In the genomic region with DNA sequence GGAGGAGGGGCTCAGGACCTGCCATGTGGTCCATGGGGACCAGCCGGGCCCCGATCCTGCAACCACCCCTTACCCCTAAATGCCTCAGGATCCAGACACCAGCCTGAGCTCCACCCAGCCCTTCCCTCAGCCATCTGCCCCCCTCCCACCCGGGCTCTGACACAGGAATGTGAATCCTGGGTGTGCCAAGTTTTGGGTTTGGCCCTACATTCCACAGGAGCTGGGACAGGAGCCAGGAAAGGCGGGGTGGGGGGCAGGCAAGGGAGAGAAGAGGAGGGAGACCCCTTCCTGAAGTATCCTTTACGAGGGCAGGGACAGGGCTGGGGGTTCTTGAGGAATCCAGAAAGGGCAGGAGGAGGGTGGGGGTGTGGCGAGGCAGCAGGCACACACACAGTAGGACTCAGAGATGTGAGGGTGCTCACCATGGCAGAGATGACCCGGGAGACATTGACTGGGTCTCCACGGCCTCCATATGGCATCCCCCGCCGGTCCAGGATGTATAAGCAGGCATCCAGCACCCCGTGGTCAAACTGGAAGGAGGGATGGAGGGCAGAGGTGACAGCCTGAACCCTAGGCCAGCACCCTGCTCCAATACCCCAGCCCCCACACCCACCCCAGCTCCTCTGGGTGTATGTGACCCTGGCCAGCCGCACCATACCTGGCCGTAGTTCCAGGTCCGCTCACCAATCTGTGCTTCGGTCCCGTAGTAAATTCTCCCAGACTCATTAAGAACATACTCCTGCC, we compare ENCODE assay signal across 13 cellular contexts. TPM values are rescaled to one million over a fixed set of nuclear protein-coding genes. Genes with fewer than 3 reads are reported as not detected.
A peak's percentile ranks its signal among the peaks of the same experiment; 100 is the strongest.
DNase-seq lines count a peak whose midpoint lies in the region; ATAC-seq and TF ChIP-seq lines count a peak whose summit lies in the region.
"Had no signal": no experiment of that assay in that cellular context is flagged by ENCODE, and none has a peak within 500 bp of the region (broad histone marks: within the 10 kb centered on the region; RNA-seq: fewer than 3 reads in every experiment).

No MANE protein-coding gene starts in this region.

- H3K27me3 ChIP-seq in fibroblast of lung (ENCODE audit: control insufficient read depth, insufficient read depth, low read length), result no peaks in the 10 kb centered on the region
- H3K27me3 ChIP-seq: hepatocyte had no signal

- ATAC-seq in omental fat pad (ENCODE audit: low FRiP score) (peak; percentile 3), HG02678 (IDR thresholded peaks at IDR 0.05; ENCODE audit: unreplicated experiment) (no peak)
- ATAC-seq: T-cell had no signal

- H3K36me3 ChIP-seq in SK-N-MC (ENCODE audit: insufficient read depth, low read length), result no peaks in the 10 kb centered on the region
- H3K36me3 ChIP-seq in fibroblast of lung (ENCODE audit: control insufficient read depth, insufficient read depth, low read length), result no peaks in the 10 kb centered on the region

- no peak overlapping the region for H2AFZ ChIP-seq in fibroblast of lung (ENCODE audit: low read length)
- H2AFZ ChIP-seq: hepatocyte, parathyroid adenoma had no signal

- no peak overlapping the region for H3K4me3 ChIP-seq in SK-N-MC
- no peak overlapping the region for H3K4me3 ChIP-seq in fibroblast of lung (replicated peaks in 1 of 4; ENCODE audit: control extremely low read depth in 1 of 4, insufficient read depth in 1 of 4, low read depth in 3 of 4, low read length in 4 of 4)
- H3K4me3 ChIP-seq: hepatocyte had no signal

- no peak overlapping the region for H3K4me2 ChIP-seq in fibroblast of lung (ENCODE audit: extremely low read depth, insufficient read depth, low read length)
- H3K4me2 ChIP-seq: hepatocyte had no signal

- peak; percentile 90 for DNase-seq in AG20443 (ENCODE audit: low spot score)
- DNase-seq in SK-N-MC (ENCODE audit: low read depth, low spot score), result no peak
- peak; percentile 11 to 68 for DNase-seq in fibroblast of lung (ENCODE audit: low read depth in 2 of 2)
- DNase-seq in omental fat pad (ENCODE audit: low spot score), result no peak
- no peak for DNase-seq in stimulated activated CD4-positive, alpha-beta T cell treated with anti-CD3 and anti-CD28 coated beads, Interleukin-12 subunit alpha, Interleukin-12 subunit beta, amount 100 ng/mL, for 4 hours
- no peak for DNase-seq in foreskin melanocyte
- DNase-seq in substantia nigra (lab: John Stamatoyannopoulos, UW), result no peak
- DNase-seq: anterior cingulate cortex; stimulated activated CD4-positive, alpha-beta T cell treated with anti-CD3 and anti-CD28 coated beads, Interleukin-2, amount 100 ng/mL, for 48 hours; T-cell had no signal

- H3K4me1 ChIP-seq in fibroblast of lung (ENCODE audit: control insufficient read depth, extremely low read depth, insufficient read depth, low read length), result no peaks in the 10 kb centered on the region
- H3K4me1 ChIP-seq: parathyroid adenoma had no signal

- H3K9ac ChIP-seq in SK-N-MC (ENCODE audit: insufficient read length) (peak overlapping the region; percentile 10), fibroblast of lung (ENCODE audit: insufficient read depth, low read length) (no peak overlapping the region)
- H3K9ac ChIP-seq: parathyroid adenoma had no signal

- no peaks in the 10 kb centered on the region for H4K20me1 ChIP-seq in fibroblast of lung (ENCODE audit: control insufficient read depth, extremely low read depth, insufficient read depth, low read length)

- H3K9me3 ChIP-seq in SK-N-MC (ENCODE audit: low read depth, low read length) (no peaks in the 10 kb centered on the region), fibroblast of lung (ENCODE audit: control insufficient read depth, insufficient read depth, low read depth, low read length) (no peaks in the 10 kb centered on the region)

- no peak overlapping the region for H3K27ac ChIP-seq in SK-N-MC
- no peak overlapping the region for H3K27ac ChIP-seq in fibroblast of lung (ENCODE audit: insufficient read depth, low read length)
- no peak overlapping the region for H3K27ac ChIP-seq in substantia nigra (ENCODE audit: low read depth, low read length, poor library complexity, severe bottlenecking)
- H3K27ac ChIP-seq: hepatocyte, parathyroid adenoma had no signal

- H3K79me2 ChIP-seq in fibroblast of lung (ENCODE audit: control insufficient read depth, insufficient read depth, low read length), result no peaks in the 10 kb centered on the region
- H3K79me2 ChIP-seq: hepatocyte, parathyroid adenoma had no signal

- TF ChIP-seq CTCF in fibroblast of lung (conservative IDR thresholded peaks at IDR 0.05 in 1 of 2, IDR thresholded peaks at IDR 0.05 in 1 of 2; ENCODE audit: low read depth in 1 of 2, low read length in 2 of 2), result no peak
- TF ChIP-seq CTCF in omental fat pad (IDR thresholded peaks at IDR 0.05), result no peak

RNA-seq across cellular contexts. Expression of gene TGM1, which starts 3.5 kb away (rescaled TPM):
- total RNA-seq in fibroblast of lung (0.51 and 0.83 TPM in 2 replicates), omental fat pad (100 to 1,000 TPM in 2 of 4 donors, 10 to 100 TPM in 1, 1 to 10 TPM in 1; 2.0 to 114 (median 79.1) TPM)
- 1.3 and 1.4 TPM in 2 replicates for polyA plus RNA-seq in fibroblast of lung
- 0.82 and 1.4 TPM in 2 replicates for polyA plus RNA-seq in fibroblast of lung (2012)
- polyA minus RNA-seq in fibroblast of lung (ENCODE audit: low replicate concordance), result 8.6 TPM in 1 of 2 replicates, not detected in the other

RNA-seq across cellular contexts. Expression of gene RABGGTA, which starts 11.9 kb away (rescaled TPM):
- total RNA-seq in fibroblast of lung, result 14.1 and 21.0 TPM in 2 replicates
- 15.1 and 19.4 TPM in 2 replicates for polyA plus RNA-seq in fibroblast of lung
- 14.8 and 19.5 TPM in 2 replicates for polyA plus RNA-seq in fibroblast of lung (2012)
- polyA minus RNA-seq in fibroblast of lung (ENCODE audit: low replicate concordance), result 63.7 and 79.6 TPM in 2 replicates
- 10 to 100 TPM; 20.7 to 30.9 (median 25.0) TPM for total RNA-seq in omental fat pad

RNA-seq across cellular contexts. Expression of gene TINF2, which starts 17.0 kb away (rescaled TPM):
- total RNA-seq in fibroblast of lung (54.7 and 61.4 TPM in 2 replicates), omental fat pad (10 to 100 TPM; 46.1 to 80.1 (median 63.6) TPM)
- polyA plus RNA-seq in fibroblast of lung, result 42.6 and 47.7 TPM in 2 replicates
- 56.3 and 58.6 TPM in 2 replicates for polyA plus RNA-seq in fibroblast of lung (2012)
- 106 and 138 TPM in 2 replicates for polyA minus RNA-seq in fibroblast of lung (ENCODE audit: low replicate concordance)

RNA-seq across cellular contexts. Expression of gene GMPR2, which starts 26.7 kb away (rescaled TPM):
- total RNA-seq in fibroblast of lung (128 and 147 TPM in 2 replicates), omental fat pad (10 to 100 TPM; 36.3 to 69.0 (median 47.0) TPM)
- 68.3 and 80.2 TPM in 2 replicates for polyA plus RNA-seq in fibroblast of lung
- 58.3 and 63.9 TPM in 2 replicates for polyA plus RNA-seq in fibroblast of lung (2012)
- 103 and 105 TPM in 2 replicates for polyA minus RNA-seq in fibroblast of lung (ENCODE audit: low replicate concordance)

RNA-seq across cellular contexts. Expression of gene NEDD8, which starts 27.3 kb away (rescaled TPM):
- total RNA-seq in fibroblast of lung, result 140 and 145 TPM in 2 replicates
- polyA plus RNA-seq in fibroblast of lung, result 441 and 587 TPM in 2 replicates
- polyA plus RNA-seq in fibroblast of lung (2012), result 454 and 502 TPM in 2 replicates
- 97.0 and 108 TPM in 2 replicates for polyA minus RNA-seq in fibroblast of lung (ENCODE audit: low replicate concordance)
- total RNA-seq in omental fat pad, result 100 to 1,000 TPM in 3 of 4 donors, 10 to 100 TPM in 1; 98.4 to 184 (median 126) TPM

Comparison
In these comparisons a context has a peak if more than half of its experiments do, and no peak if none do; other contexts are left out.
1. DNase-seq: peak in AG20443 (single experiment) and fibroblast of lung (2 of 2); none in SK-N-MC (single experiment), omental fat pad (single experiment), stimulated activated CD4-positive, alpha-beta T cell treated with anti-CD3 and anti-CD28 coated beads, Interleukin-12 subunit alpha, Interleukin-12 subunit beta, amount 100 ng/mL, for 4 hours (single experiment), foreskin melanocyte (single experiment) and substantia nigra (0 of 49).